ENCODE assay signal across 10 cellular contexts in genomic region chr10:114801411-114801813, GRCh38. TPM values are rescaled to one million over a fixed set of nuclear protein-coding genes. Genes with fewer than 3 reads are reported as not detected.
DNase-seq lines count a peak whose midpoint lies in the region; ATAC-seq and TF ChIP-seq lines count a peak whose summit lies in the region.
"Had no signal": no experiment of that assay in that cellular context is flagged by ENCODE, and none has a peak within 500 bp of the region (broad histone marks: within the 10 kb centered on the region; RNA-seq: fewer than 3 reads in every experiment).

No MANE protein-coding gene starts in this region.

- POLR2A ChIA-PET in CD4-positive, alpha-beta T cell (lab: Charles Lee): interaction anchor here (0.9 to 1.7 kb wide), 2 partner anchors 20 to 34 kb away, joined by 3 to 14 read pairs; partner anchors contain the start of gene FHIP2A
- POLR2A ChIA-PET in activated CD8-positive, alpha-beta T cell treated with anti-CD3 and anti-CD28 coated beads, Interleukin-2, amount 10 ng/mL, durations not matched to agents 7 days and 5 days (lab: Charles Lee): interaction anchor here (0.6 to 1.7 kb wide), 5 partner anchors 9 to 262 kb away, joined by 3 to 21 read pairs (median 5); partner anchors contain the start of gene FHIP2A

- H3K27me3 ChIP-seq in CD4-positive, alpha-beta T cell (ENCODE audit: control insufficient read depth, insufficient read depth, low read length): no peaks in the 10 kb centered on the region

- H3K27ac ChIP-seq in CD4-positive, alpha-beta T cell (ENCODE audit: low read depth, low read length): no peak overlapping the region

- ATAC-seq in CD4-positive, alpha-beta T cell (ENCODE audit: poor library complexity): peak; percentile 85
- peak; percentile 89 for ATAC-seq in GM19351 (IDR thresholded peaks at IDR 0.05; ENCODE audit: unreplicated experiment)
- ATAC-seq in HG03103 (IDR thresholded peaks at IDR 0.05; ENCODE audit: low read depth, unreplicated experiment): peak; percentile 88
- peak; percentile 88 for ATAC-seq in activated CD8-positive, alpha-beta T cell treated with anti-CD3 and anti-CD28 coated beads, Interleukin-2, amount 10 ng/mL, durations not matched to agents 7 days and 5 days

- H3K4me3 Mint-ChIP-seq in CD4-positive, alpha-beta T cell: peak overlapping the region; percentile 66
- H3K4me3 Mint-ChIP-seq in activated CD8-positive, alpha-beta T cell treated with anti-CD3 and anti-CD28 coated beads, Interleukin-2, amount 10 ng/mL, durations not matched to agents 7 days and 5 days: peak overlapping the region; percentile 63

- peak overlapping the region; percentile 70 for H3K27ac Mint-ChIP-seq in CD4-positive, alpha-beta T cell
- peak overlapping the region; percentile 88 for H3K27ac Mint-ChIP-seq in activated CD8-positive, alpha-beta T cell treated with anti-CD3 and anti-CD28 coated beads, Interleukin-2, amount 10 ng/mL, durations not matched to agents 7 days and 5 days

- no peaks in the 10 kb centered on the region for H3K9me3 ChIP-seq in CD4-positive, alpha-beta T cell (ENCODE audit: control insufficient read depth, low read length)

- CTCF ChIA-PET in CD4-positive, alpha-beta T cell (lab: Charles Lee): interaction anchor here (0.7 to 1.6 kb wide), 2 partner anchors 20 to 275 kb away, joined by 3 to 5 read pairs; partner anchors contain the start of gene FHIP2A
- CTCF ChIA-PET in activated CD8-positive, alpha-beta T cell treated with anti-CD3 and anti-CD28 coated beads, Interleukin-2, amount 10 ng/mL, durations not matched to agents 7 days and 5 days (lab: Charles Lee): interaction anchor here (0.8 to 1.3 kb wide), 5 partner anchors 9 to 497 kb away, joined by 3 to 20 read pairs (median 5); partner anchors contain the start of gene FHIP2A

- peak in 3 of 10 experiments; percentile 1 to 4 (median 3) for DNase-seq in CD4-positive, alpha-beta T cell
- DNase-seq in activated CD8-positive, alpha-beta T cell treated with anti-CD3 and anti-CD28 coated beads, Interleukin-2, amount 10 ng/mL, durations not matched to agents 7 days and 5 days: peak; percentile 61
- DNase-seq in inferior parietal cortex (ENCODE audit: extremely low spot score) (no peak), NCI-H524 (lab: John Stamatoyannopoulos, UW) (no peak), germinal center (ENCODE audit: low spot score) (no peak), NCI-H345 (lab: John Stamatoyannopoulos, UW) (no peak)
- DNase-seq: COR-L47, NCI-H1092 treated with DMSO at 0.1 percent for 48 hours had no signal

- no peaks in the 10 kb centered on the region for H3K27me3 Mint-ChIP-seq in CD4-positive, alpha-beta T cell
- H3K27me3 Mint-ChIP-seq in activated CD8-positive, alpha-beta T cell treated with anti-CD3 and anti-CD28 coated beads, Interleukin-2, amount 10 ng/mL, durations not matched to agents 7 days and 5 days (ENCODE audit: low read depth): peaks cover 8% of the 10 kb centered on the region

- peaks cover 18% of the 10 kb centered on the region for H3K4me1 Mint-ChIP-seq in CD4-positive, alpha-beta T cell (ENCODE audit: low read depth)
- H3K4me1 Mint-ChIP-seq in activated CD8-positive, alpha-beta T cell treated with anti-CD3 and anti-CD28 coated beads, Interleukin-2, amount 10 ng/mL, durations not matched to agents 7 days and 5 days (ENCODE audit: low read depth): peaks cover 34% of the 10 kb centered on the region

- H3K9me3 Mint-ChIP-seq in CD4-positive, alpha-beta T cell: no peaks in the 10 kb centered on the region
- no peaks in the 10 kb centered on the region for H3K9me3 Mint-ChIP-seq in activated CD8-positive, alpha-beta T cell treated with anti-CD3 and anti-CD28 coated beads, Interleukin-2, amount 10 ng/mL, durations not matched to agents 7 days and 5 days (ENCODE audit: insufficient read depth)

- H3K36me3 Mint-ChIP-seq in CD4-positive, alpha-beta T cell (ENCODE audit: low read depth): no peaks in the 10 kb centered on the region
- H3K36me3 Mint-ChIP-seq in activated CD8-positive, alpha-beta T cell treated with anti-CD3 and anti-CD28 coated beads, Interleukin-2, amount 10 ng/mL, durations not matched to agents 7 days and 5 days (ENCODE audit: low read depth): peaks cover 20% of the 10 kb centered on the region

- TF ChIP-seq CTCF in CD4-positive, alpha-beta T cell (IDR thresholded peaks at IDR 0.05): no peak

- intact Hi-C loops in CD4-positive, alpha-beta T cell (cut with DNase I, micrococcal nuclease): no loop called here

RNA-seq across cellular contexts. Expression of gene FHIP2A, which starts 20.2 kb away (rescaled TPM):
- total RNA-seq in CD4-positive, alpha-beta T cell: 10 to 100 TPM; 52.8 to 53.7 TPM
- 10 to 100 TPM; 15.2 to 17.6 TPM for total RNA-seq in activated CD8-positive, alpha-beta T cell treated with anti-CD3 and anti-CD28 coated beads, Interleukin-2, amount 10 ng/mL, durations not matched to agents 7 days and 5 days
